9 cellular contexts compared by ENCODE assay signal in the genomic region with DNA sequence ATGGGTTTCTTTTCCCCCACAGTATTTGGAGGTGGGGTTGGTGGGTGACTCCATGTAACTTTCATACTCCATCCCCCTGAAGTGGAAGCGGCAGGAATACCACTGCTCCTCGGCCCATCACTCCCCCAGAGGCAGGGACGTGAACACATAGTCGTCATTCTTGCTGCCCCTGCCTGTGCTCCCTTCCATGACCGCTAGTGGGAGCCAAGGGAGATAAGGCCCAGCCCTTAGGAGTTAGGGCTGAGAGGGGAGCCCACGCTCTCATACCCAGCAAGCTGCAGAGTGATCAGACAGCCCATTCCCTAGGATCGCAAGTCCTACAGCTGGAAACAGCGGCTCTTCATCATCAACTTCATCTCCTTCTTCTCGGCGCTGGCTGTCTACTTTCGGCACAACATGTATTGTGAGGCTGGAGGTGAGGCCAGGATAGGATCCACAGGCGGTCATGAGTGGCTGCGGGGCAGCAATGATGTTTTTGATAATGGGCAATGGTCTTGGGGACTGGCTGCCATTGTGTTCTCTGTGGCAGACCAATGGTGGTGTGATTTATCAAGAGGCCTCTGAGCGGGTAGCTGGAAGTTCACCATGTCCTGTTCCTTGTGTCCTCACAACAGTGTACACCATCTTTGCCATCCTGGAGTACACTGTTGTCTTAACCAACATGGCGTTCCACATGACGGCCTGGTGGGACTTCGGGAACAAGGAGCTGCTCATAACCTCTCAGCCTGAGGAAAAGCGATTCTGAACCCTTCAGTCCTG. TPM values are rescaled to one million over a fixed set of nuclear protein-coding genes. Genes with fewer than 3 reads are reported as not detected.
DNase-seq lines count a peak whose midpoint lies in the region; ATAC-seq and TF ChIP-seq lines count a peak whose summit lies in the region.
"Had no signal": no experiment of that assay in that cellular context is flagged by ENCODE, and none has a peak within 500 bp of the region (broad histone marks: within the 10 kb centered on the region; RNA-seq: fewer than 3 reads in every experiment).

No MANE protein-coding gene starts in this region.

- no peaks in the 10 kb centered on the region for H3K9me3 Mint-ChIP-seq in activated naive CD4-positive, alpha-beta T cell treated with anti-CD3 and anti-CD28 coated beads, Interleukin-2, amount 50 U/mL, for 24 hours

- H3K27me3 Mint-ChIP-seq in activated naive CD4-positive, alpha-beta T cell treated with anti-CD3 and anti-CD28 coated beads, Interleukin-2, amount 50 U/mL, for 24 hours = no peaks in the 10 kb centered on the region

- TF ChIP-seq CTCF in BJ (IDR thresholded peaks at IDR 0.05; ENCODE audit: insufficient read depth, low read depth, low read length) = peak; percentile 55

- peaks cover 16% of the 10 kb centered on the region for H3K36me3 ChIP-seq in BJ (ENCODE audit: control insufficient read depth, insufficient read depth, low read length)

- H3K4me3 ChIP-seq in BJ (ENCODE audit: low read depth, low read length) = no peak overlapping the region
- H3K4me3 ChIP-seq: SJSA1 had no signal

- CTCF ChIA-PET in BJ (lab: Yijun Ruan, JAX) = interaction anchor here (0.9 to 1.4 kb wide), 4 partner anchors 11 to 16 kb away, joined by 3 to 4 read pairs (median 3); no protein-coding TSS in a partner anchor

- no peak overlapping the region for H3K4me3 Mint-ChIP-seq in activated naive CD4-positive, alpha-beta T cell treated with anti-CD3 and anti-CD28 coated beads, Interleukin-2, amount 50 U/mL, for 24 hours

- peaks cover 46% of the 10 kb centered on the region for H3K4me1 Mint-ChIP-seq in activated naive CD4-positive, alpha-beta T cell treated with anti-CD3 and anti-CD28 coated beads, Interleukin-2, amount 50 U/mL, for 24 hours

- H3K27ac Mint-ChIP-seq in activated naive CD4-positive, alpha-beta T cell treated with anti-CD3 and anti-CD28 coated beads, Interleukin-2, amount 50 U/mL, for 24 hours = peak overlapping the region; percentile 76

- H3K27me3 ChIP-seq in BJ (ENCODE audit: control insufficient read depth, insufficient read depth, low read length) = no peaks in the 10 kb centered on the region
- H3K27me3 ChIP-seq: SJSA1 had no signal

- DNase-seq in BJ (ENCODE audit: low read depth) (no peak), SKM-1 (lab: John Stamatoyannopoulos, UW; ENCODE audit: unreplicated experiment) (peak; percentile 78), hypothalamus (lab: John Stamatoyannopoulos, UW) (peak in 27 of 51 donors; percentile 8 to 77 (median 52)), NCI-H446 treated with DMSO at 0.1 percent for 48 hours (lab: John Stamatoyannopoulos, UW) (no peak)
- DNase-seq in stimulated activated CD4-positive, alpha-beta T cell treated with anti-CD3 and anti-CD28 coated beads, Interleukin-1b, Interleukin-23, amount 100 ng/mL, for 4 hours (ENCODE audit: low read depth in 2 of 2) = peak; percentile 74 to 77

- POLR2A ChIA-PET in BJ (lab: Charles Lee) = no interaction called here

- peaks cover 6% of the 10 kb centered on the region for H3K36me3 Mint-ChIP-seq in activated naive CD4-positive, alpha-beta T cell treated with anti-CD3 and anti-CD28 coated beads, Interleukin-2, amount 50 U/mL, for 24 hours

- ATAC-seq in GM19023 (IDR thresholded peaks at IDR 0.05; ENCODE audit: unreplicated experiment) (peak; percentile 69), HG03354 (IDR thresholded peaks at IDR 0.05; ENCODE audit: poor library complexity, severe bottlenecking, unreplicated experiment) (peak; percentile 92)

RNA-seq across cellular contexts. Expression of a gene that starts 15.9 kb away (rescaled TPM):
- polyA plus RNA-seq in BJ (2011; rRNA removed) = 61.2 and 96.8 TPM in 2 replicates
- 110 and 116 TPM in 2 replicates for polyA minus RNA-seq in BJ (2011; rRNA and poly(A)+ RNA removed)

RNA-seq across cellular contexts. Expression of a gene that starts 16.5 kb away (rescaled TPM):
- polyA plus RNA-seq in BJ (2011; rRNA removed) = 22.3 and 34.9 TPM in 2 replicates
- 17.0 and 20.0 TPM in 2 replicates for polyA minus RNA-seq in BJ (2011; rRNA and poly(A)+ RNA removed)

RNA-seq across cellular contexts. Expression of a gene that starts 27.5 kb away (rescaled TPM):
- polyA plus RNA-seq in BJ (2011; rRNA removed) = 103 and 145 TPM in 2 replicates
- polyA minus RNA-seq in BJ (2011; rRNA and poly(A)+ RNA removed) = 228 and 396 TPM in 2 replicates

RNA-seq across cellular contexts. Expression of a gene that starts 30.6 kb away (rescaled TPM):
- polyA plus RNA-seq in BJ (2011; rRNA removed) = 24.4 and 54.6 TPM in 2 replicates
- 53.3 and 74.6 TPM in 2 replicates for polyA minus RNA-seq in BJ (2011; rRNA and poly(A)+ RNA removed)

Comparison
In these comparisons a context has a peak if more than half of its experiments do, and no peak if none do; other contexts are left out.
1. DNase-seq: peak in SKM-1 (single experiment), hypothalamus (27 of 51) and stimulated activated CD4-positive, alpha-beta T cell treated with anti-CD3 and anti-CD28 coated beads, Interleukin-1b, Interleukin-23, amount 100 ng/mL, for 4 hours (2 of 2); none in BJ (single experiment) and NCI-H446 treated with DMSO at 0.1 percent for 48 hours (single experiment).